Comparison of ENCODE assay signal across 10 cellular contexts in the genomic region with DNA sequence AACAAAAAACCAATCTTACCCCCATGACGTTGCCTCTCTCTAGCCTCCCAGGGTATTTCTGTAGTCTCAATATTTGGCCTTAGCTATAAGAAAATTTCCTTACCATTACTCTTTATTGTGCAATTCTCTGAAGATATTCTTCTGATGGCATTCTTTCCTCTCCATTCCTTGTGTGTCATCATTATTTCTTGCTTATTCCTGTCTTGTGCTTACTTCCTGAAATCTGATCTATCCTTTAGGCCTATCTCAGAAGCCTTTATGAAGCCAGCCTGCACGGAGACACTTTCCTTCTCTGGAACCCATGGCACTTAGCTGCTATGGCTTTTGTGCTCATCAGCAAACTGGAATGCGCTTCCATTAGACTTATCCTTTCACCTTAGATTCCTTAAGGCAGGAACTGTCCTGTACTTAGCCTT.
DNase-seq lines count a peak whose midpoint lies in the region; ATAC-seq and TF ChIP-seq lines count a peak whose summit lies in the region.
"Had no signal": no experiment of that assay in that cellular context is flagged by ENCODE, and none has a peak within 500 bp of the region (broad histone marks: within the 10 kb centered on the region; RNA-seq: fewer than 3 reads in every experiment).

No MANE protein-coding gene starts in this region.

- in situ Hi-C loops in HAP-1 (cut with MboI; ENCODE audit: low sequenced_read_pairs) = no loop called here

- H3K9me3 ChIP-seq in lower lobe of right lung (no peaks in the 10 kb centered on the region), HAP-1 (no peaks in the 10 kb centered on the region)

- ATAC-seq in lower lobe of right lung = no peak
- ATAC-seq: left lobe of liver had no signal

- no peaks in the 10 kb centered on the region for H3K36me3 ChIP-seq in lower lobe of right lung
- no peaks in the 10 kb centered on the region for H3K36me3 ChIP-seq in HAP-1 (replicated peaks)

- CTCF ChIA-PET in AG04449 (lab: Yijun Ruan, JAX) = interaction anchor here (0.9 to 21.0 kb wide), 10 partner anchors 10 to 261 kb away, joined by 4 to 472 read pairs (median 34); a partner anchor contains a TSS

- peak overlapping the region; percentile 20 for H3K27ac ChIP-seq in lower lobe of right lung

- H3K27me3 ChIP-seq in lower lobe of right lung (ENCODE audit: low read depth) (no peaks in the 10 kb centered on the region), HAP-1 (ENCODE audit: low read depth) (no peaks in the 10 kb centered on the region)

- peaks cover 45% of the 10 kb centered on the region for H3K4me1 ChIP-seq in lower lobe of right lung
- no peaks in the 10 kb centered on the region for H3K4me1 ChIP-seq in HAP-1

- intact Hi-C loops in lower lobe of right lung (cut with DNase I) = no loop called here

- DNase-seq in AG04449 (ENCODE audit: low read depth, low spot score) (peak; percentile 81), H4 (ENCODE audit: low spot score) (peak; percentile 53), amniotic epithelial cell (ENCODE audit: low read depth) (peak; percentile 94), lower lobe of right lung (no peak), HAP-1 (ENCODE audit: low spot score in 2 of 2) (no peak), NCI-H2171 treated with DMSO at 0.1 percent for 48 hours (lab: John Stamatoyannopoulos, UW) (no peak), GM19240 (ENCODE audit: insufficient read length, low spot score) (no peak)
- no peak for DNase-seq in activated effector memory CD4-positive, alpha-beta T cell treated with Interleukin-2 at 50 U/mL for 16 hours
- DNase-seq: anterior cingulate cortex had no signal

- POLR2A ChIA-PET in AG04449 (lab: Yijun Ruan, JAX) = interaction anchor here (0.7 to 3.9 kb wide), 5 partner anchors 66 to 99 kb away, joined by 3 to 45 read pairs (median 3); a partner anchor contains a TSS

- TF ChIP-seq CTCF in AG04449 (IDR thresholded peaks at IDR 0.05; ENCODE audit: insufficient read depth, low read length, missing control alignments) = no peak
- TF ChIP-seq CTCF in lower lobe of right lung (IDR thresholded peaks at IDR 0.05) = no peak

- H3K4me3 ChIP-seq in AG04449 (ENCODE audit: low read depth, low read length) (no peak overlapping the region), lower lobe of right lung (no peak overlapping the region), HAP-1 (no peak overlapping the region)

Comparison
In these comparisons a context has a peak if more than half of its experiments do, and no peak if none do; other contexts are left out.
1. DNase-seq: peak in AG04449 (single experiment), H4 (single experiment) and amniotic epithelial cell (single experiment); none in lower lobe of right lung (single experiment), HAP-1 (0 of 2), NCI-H2171 treated with DMSO at 0.1 percent for 48 hours (single experiment), activated effector memory CD4-positive, alpha-beta T cell treated with Interleukin-2 at 50 U/mL for 16 hours (single experiment) and GM19240 (single experiment).